21 cellular contexts compared by ENCODE assay signal in the genomic region with DNA sequence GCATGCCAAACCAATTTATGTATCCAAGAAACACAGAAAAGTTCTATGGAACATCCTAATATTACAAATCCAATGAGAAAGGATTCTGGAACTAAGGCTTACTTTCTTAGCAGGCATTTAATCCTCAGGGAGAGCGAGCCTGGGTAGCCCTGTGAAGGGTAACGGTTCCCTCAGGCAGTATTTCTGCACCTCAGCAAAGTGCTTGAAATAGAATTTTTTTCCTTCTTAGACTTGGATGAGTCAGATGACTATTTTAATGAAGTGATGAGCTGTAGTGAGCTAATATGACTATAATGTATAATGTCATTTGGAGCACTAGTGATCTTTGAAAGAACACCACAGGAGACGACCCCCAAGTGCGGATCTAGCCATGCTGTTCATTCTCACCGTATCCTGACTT.
"Had no signal": no experiment of that assay in that cellular context is flagged by ENCODE, and none has a peak within 500 bp of the region (broad histone marks: within the 10 kb centered on the region; RNA-seq: fewer than 3 reads in every experiment).

No MANE protein-coding gene starts in this region.

- H3K4me3 ChIP-seq: body of pancreas, mucosa of descending colon, sigmoid colon, stomach, vagina had no signal

- H3K4me1 Mint-ChIP-seq: activated CD4-positive, alpha-beta memory T cell treated with anti-CD3 and anti-CD28 coated beads, Interleukin-2, amount 10 ng/mL, durations not matched to agents 7 days and 5 days; activated CD8-positive, alpha-beta memory T cell treated with anti-CD3 and anti-CD28 coated beads, Interleukin-2, amount 10 ng/mL, durations not matched to agents 7 days and 5 days; activated naive CD8-positive, alpha-beta T cell treated with anti-CD3 and anti-CD28 coated beads, Interleukin-2, amount 10 ng/mL, durations not matched to agents 7 days and 5 days; immature natural killer cell; stimulated activated effector memory CD8-positive, alpha-beta T cell treated with anti-CD3 and anti-CD28 coated beads, Interleukin-12 subunit alpha, Interleukin-12 subunit beta, amount 100 ng/mL, for 72 hours had no signal

- H3K27ac ChIP-seq: body of pancreas, epithelial cell of prostate, sigmoid colon, stomach, vagina had no signal

- H3K27me3 ChIP-seq: body of pancreas, sigmoid colon, stomach, vagina had no signal

- ATAC-seq: activated CD8-positive, alpha-beta memory T cell treated with anti-CD3 and anti-CD28 coated beads, Interleukin-2, amount 10 ng/mL, durations not matched to agents 7 days and 5 days; body of pancreas; effector memory CD8-positive, alpha-beta T cell; left ventricle myocardium superior; mucosa of descending colon; naive thymus-derived CD4-positive, alpha-beta T cell; stimulated activated effector memory CD8-positive, alpha-beta T cell treated with anti-CD3 and anti-CD28 coated beads, Interleukin-12 subunit alpha, Interleukin-12 subunit beta, amount 100 ng/mL, for 72 hours had no signal

- H3K27ac Mint-ChIP-seq: activated CD4-positive, alpha-beta memory T cell treated with anti-CD3 and anti-CD28 coated beads, Interleukin-2, amount 10 ng/mL, durations not matched to agents 7 days and 5 days; activated CD8-positive, alpha-beta memory T cell treated with anti-CD3 and anti-CD28 coated beads, Interleukin-2, amount 10 ng/mL, durations not matched to agents 7 days and 5 days; activated naive CD8-positive, alpha-beta T cell treated with anti-CD3 and anti-CD28 coated beads, Interleukin-2, amount 10 ng/mL, durations not matched to agents 7 days and 5 days; effector memory CD8-positive, alpha-beta T cell; immature natural killer cell; naive thymus-derived CD4-positive, alpha-beta T cell; stimulated activated effector memory CD8-positive, alpha-beta T cell treated with anti-CD3 and anti-CD28 coated beads, Interleukin-12 subunit alpha, Interleukin-12 subunit beta, amount 100 ng/mL, for 72 hours; T-helper 2 cell treated with Interferon-gamma antibody and Interleukin-4, amounts not matched to agents 5 μg/mL and 100 μg/mL, for 36 hours had no signal

- H3K36me3 Mint-ChIP-seq: activated CD8-positive, alpha-beta memory T cell treated with anti-CD3 and anti-CD28 coated beads, Interleukin-2, amount 10 ng/mL, durations not matched to agents 7 days and 5 days; activated naive CD8-positive, alpha-beta T cell treated with anti-CD3 and anti-CD28 coated beads, Interleukin-2, amount 10 ng/mL, durations not matched to agents 7 days and 5 days; immature natural killer cell; naive thymus-derived CD4-positive, alpha-beta T cell; stimulated activated effector memory CD8-positive, alpha-beta T cell treated with anti-CD3 and anti-CD28 coated beads, Interleukin-12 subunit alpha, Interleukin-12 subunit beta, amount 100 ng/mL, for 72 hours had no signal

- H3K27me3 Mint-ChIP-seq: activated CD4-positive, alpha-beta memory T cell treated with anti-CD3 and anti-CD28 coated beads, Interleukin-2, amount 10 ng/mL, durations not matched to agents 7 days and 5 days; activated CD8-positive, alpha-beta memory T cell treated with anti-CD3 and anti-CD28 coated beads, Interleukin-2, amount 10 ng/mL, durations not matched to agents 7 days and 5 days; activated naive CD8-positive, alpha-beta T cell treated with anti-CD3 and anti-CD28 coated beads, Interleukin-2, amount 10 ng/mL, durations not matched to agents 7 days and 5 days; effector memory CD8-positive, alpha-beta T cell; naive thymus-derived CD4-positive, alpha-beta T cell had no signal

- DNase-seq: activated CD4-positive, alpha-beta memory T cell treated with anti-CD3 and anti-CD28 coated beads, Interleukin-2, amount 10 ng/mL, durations not matched to agents 7 days and 5 days; activated CD4-positive, alpha-beta T cell treated with anti-CD3 and anti-CD28 coated beads for 48 hours; activated CD4-positive, CD25-positive, alpha-beta regulatory T cell; activated CD8-positive, alpha-beta memory T cell treated with anti-CD3 and anti-CD28 coated beads, Interleukin-2, amount 10 ng/mL, durations not matched to agents 7 days and 5 days; activated naive CD4-positive, alpha-beta T cell; activated naive CD8-positive, alpha-beta T cell treated with anti-CD3 and anti-CD28 coated beads, Interleukin-2, amount 10 ng/mL, durations not matched to agents 7 days and 5 days; body of pancreas; caudate nucleus; effector memory CD8-positive, alpha-beta T cell; immature natural killer cell; left ventricle myocardium superior; mucosa of descending colon; naive thymus-derived CD4-positive, alpha-beta T cell; sigmoid colon; stimulated activated CD4-positive, alpha-beta T cell treated with anti-CD3 and anti-CD28 coated beads, Interleukin-4, amount 100 ng/mL, for 24 hours; stomach; trophoblast cell had no signal

- H3K36me3 ChIP-seq: sigmoid colon, stomach, vagina had no signal

- H3K9me3 ChIP-seq: body of pancreas, mucosa of descending colon, sigmoid colon, stomach, vagina had no signal

- H3K9me3 Mint-ChIP-seq: activated CD4-positive, alpha-beta memory T cell treated with anti-CD3 and anti-CD28 coated beads, Interleukin-2, amount 10 ng/mL, durations not matched to agents 7 days and 5 days; activated naive CD8-positive, alpha-beta T cell treated with anti-CD3 and anti-CD28 coated beads, Interleukin-2, amount 10 ng/mL, durations not matched to agents 7 days and 5 days; T-helper 2 cell treated with Interferon-gamma antibody and Interleukin-4, amounts not matched to agents 5 μg/mL and 100 μg/mL, for 36 hours had no signal

- H3K4me3 Mint-ChIP-seq: activated CD4-positive, alpha-beta memory T cell treated with anti-CD3 and anti-CD28 coated beads, Interleukin-2, amount 10 ng/mL, durations not matched to agents 7 days and 5 days; activated CD8-positive, alpha-beta memory T cell treated with anti-CD3 and anti-CD28 coated beads, Interleukin-2, amount 10 ng/mL, durations not matched to agents 7 days and 5 days; activated naive CD8-positive, alpha-beta T cell treated with anti-CD3 and anti-CD28 coated beads, Interleukin-2, amount 10 ng/mL, durations not matched to agents 7 days and 5 days; effector memory CD8-positive, alpha-beta T cell; immature natural killer cell; naive thymus-derived CD4-positive, alpha-beta T cell; stimulated activated effector memory CD8-positive, alpha-beta T cell treated with anti-CD3 and anti-CD28 coated beads, Interleukin-12 subunit alpha, Interleukin-12 subunit beta, amount 100 ng/mL, for 72 hours; T-helper 2 cell treated with Interferon-gamma antibody and Interleukin-4, amounts not matched to agents 5 μg/mL and 100 μg/mL, for 36 hours had no signal

- H3K4me1 ChIP-seq: body of pancreas, sigmoid colon, stomach, vagina had no signal
